ENCODE assay signal across 16 cellular contexts in the genomic region with DNA sequence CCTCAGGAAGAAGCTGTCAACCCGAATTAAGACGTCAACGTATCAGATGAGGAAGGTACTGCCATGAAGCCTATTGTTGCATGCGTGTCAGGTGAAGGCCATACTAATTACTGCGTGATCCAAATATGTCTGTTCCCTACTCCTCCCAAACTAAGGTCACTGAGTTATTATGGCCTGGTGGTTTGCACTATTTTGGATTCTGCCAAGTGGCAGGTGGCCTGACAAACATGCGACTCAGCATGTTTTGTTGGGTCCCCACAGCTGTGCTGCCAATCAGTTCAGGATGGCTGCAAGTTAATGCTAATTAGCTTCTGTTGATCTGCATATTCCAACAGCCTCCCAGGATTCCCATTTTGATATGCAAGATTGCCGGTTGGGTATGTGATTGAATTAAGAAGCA.
"Had no signal": no experiment of that assay in that cellular context is flagged by ENCODE, and none has a peak within 500 bp of the region (broad histone marks: within the 10 kb centered on the region; RNA-seq: fewer than 3 reads in every experiment).

No MANE protein-coding gene starts in this region.

- H3K36me3 ChIP-seq: suprapubic skin had no signal

- H3K4me3 ChIP-seq: smooth muscle cell, suprapubic skin had no signal

- H3K4me1 ChIP-seq: foreskin keratinocyte, suprapubic skin had no signal

- H3K27me3 Mint-ChIP-seq: activated naive CD8-positive, alpha-beta T cell treated with anti-CD3 and anti-CD28 coated beads, Interleukin-2, amount 10 ng/mL, durations not matched to agents 7 days and 5 days; stimulated activated naive CD8-positive, alpha-beta T cell treated with anti-CD3 and anti-CD28 coated beads, Interleukin-15, Interleukin-2, amounts not matched to agents 100 ng/mL and 50 ng/mL, for 24 hours had no signal

- H3K4me1 Mint-ChIP-seq: activated naive CD8-positive, alpha-beta T cell treated with anti-CD3 and anti-CD28 coated beads, Interleukin-2, amount 10 ng/mL, durations not matched to agents 7 days and 5 days had no signal

- H3K4me2 ChIP-seq: smooth muscle cell had no signal

- H3K36me3 Mint-ChIP-seq: activated naive CD8-positive, alpha-beta T cell treated with anti-CD3 and anti-CD28 coated beads, Interleukin-2, amount 10 ng/mL, durations not matched to agents 7 days and 5 days; type B pancreatic cell had no signal

- DNase-seq: activated CD4-positive, alpha-beta T cell treated with anti-CD3 and anti-CD28 coated beads, Interleukin-2, amount 50 U/mL, for 1 hour; activated naive CD4-positive, alpha-beta T cell; activated naive CD8-positive, alpha-beta T cell treated with anti-CD3 and anti-CD28 coated beads, Interleukin-2, amount 10 ng/mL, durations not matched to agents 7 days and 5 days; cerebellar nuclear complex; effector memory CD4-positive, alpha-beta T cell; foreskin keratinocyte; glutamatergic neuron; hypothalamus; kidney glomerular epithelial cell; mesendoderm; occipital lobe; right cardiac atrium had no signal

- ATAC-seq: foreskin keratinocyte, right cardiac atrium had no signal

- H3K27ac Mint-ChIP-seq: activated naive CD8-positive, alpha-beta T cell treated with anti-CD3 and anti-CD28 coated beads, Interleukin-2, amount 10 ng/mL, durations not matched to agents 7 days and 5 days; stimulated activated naive CD8-positive, alpha-beta T cell treated with anti-CD3 and anti-CD28 coated beads, Interleukin-15, Interleukin-2, amounts not matched to agents 100 ng/mL and 50 ng/mL, for 24 hours; type B pancreatic cell had no signal

- H3K4me3 Mint-ChIP-seq: activated naive CD8-positive, alpha-beta T cell treated with anti-CD3 and anti-CD28 coated beads, Interleukin-2, amount 10 ng/mL, durations not matched to agents 7 days and 5 days; stimulated activated naive CD8-positive, alpha-beta T cell treated with anti-CD3 and anti-CD28 coated beads, Interleukin-15, Interleukin-2, amounts not matched to agents 100 ng/mL and 50 ng/mL, for 24 hours; type B pancreatic cell had no signal

- H3K9me3 Mint-ChIP-seq: activated naive CD8-positive, alpha-beta T cell treated with anti-CD3 and anti-CD28 coated beads, Interleukin-2, amount 10 ng/mL, durations not matched to agents 7 days and 5 days had no signal

- H3K27me3 ChIP-seq: foreskin keratinocyte, suprapubic skin had no signal

- H3K27ac ChIP-seq: foreskin keratinocyte, suprapubic skin had no signal
